ENCODE assay signal across 8 cellular contexts in the genomic region with DNA sequence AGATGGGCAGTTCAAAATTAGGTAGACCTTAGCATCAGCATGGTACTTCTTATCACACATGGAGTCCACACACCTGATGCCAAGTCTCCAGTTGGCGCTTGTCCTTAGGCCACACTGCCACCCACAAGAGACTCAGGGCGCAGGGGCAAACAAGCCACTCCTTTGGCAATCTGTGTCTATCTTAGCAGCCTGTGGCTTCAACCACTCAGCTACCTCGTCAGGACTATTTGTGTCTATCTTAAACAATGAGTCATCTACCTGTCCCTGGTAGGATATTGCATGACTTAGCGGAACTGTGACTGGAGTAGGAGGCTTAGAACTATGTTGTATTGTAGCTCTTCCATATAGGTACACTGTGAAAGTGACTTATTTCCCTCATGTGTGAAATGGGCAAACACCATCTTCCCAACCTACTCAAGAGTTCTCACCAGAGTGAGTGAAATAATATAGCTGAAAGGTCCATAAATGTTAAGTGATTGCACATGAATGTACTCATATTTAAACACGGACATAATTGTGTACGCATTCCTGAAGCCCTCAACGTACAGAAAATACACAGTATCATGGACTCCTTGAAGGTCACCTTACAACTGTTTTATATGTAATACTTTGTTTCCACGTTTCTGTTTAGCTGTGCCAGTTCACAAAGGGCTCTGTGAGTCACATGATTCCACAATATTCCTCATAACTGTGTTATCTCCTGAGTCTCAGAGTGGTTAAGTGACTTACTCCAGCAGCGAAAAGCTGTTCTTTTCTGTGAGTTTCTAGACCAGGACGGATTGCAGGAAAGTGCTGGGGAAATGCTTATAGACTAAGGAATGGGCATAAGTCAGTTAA. TPM values are rescaled to one million over a fixed set of nuclear protein-coding genes. Genes with fewer than 3 reads are reported as not detected.
DNase-seq lines count a peak whose midpoint lies in the region; ATAC-seq and TF ChIP-seq lines count a peak whose summit lies in the region.

No MANE protein-coding gene starts in this region.

- H3K9me3 Mint-ChIP-seq in activated T-helper 17 cell treated with anti-CD3 and anti-CD28 coated beads, Interleukin-2, amount 50 U/mL, for 72 hours, result no peaks in the 10 kb centered on the region

- TF ChIP-seq CTCF in BJ (IDR thresholded peaks at IDR 0.05; ENCODE audit: insufficient read depth, low read depth, low read length), result no peak
- no peak for TF ChIP-seq CTCF in hepatocyte (IDR thresholded peaks at IDR 0.05; ENCODE audit: poor library complexity)

- ATAC-seq in activated T-helper 17 cell treated with anti-CD3 and anti-CD28 coated beads, Interleukin-2, amount 50 U/mL, for 72 hours (replicated peaks), result peak; percentile 80
- ATAC-seq in GM19035 (IDR thresholded peaks at IDR 0.05; ENCODE audit: unreplicated experiment), result no peak

- peaks cover 19% of the 10 kb centered on the region for H3K4me1 Mint-ChIP-seq in activated T-helper 17 cell treated with anti-CD3 and anti-CD28 coated beads, Interleukin-2, amount 50 U/mL, for 72 hours

- H3K27ac Mint-ChIP-seq in activated T-helper 17 cell treated with anti-CD3 and anti-CD28 coated beads, Interleukin-2, amount 50 U/mL, for 72 hours, result peak overlapping the region; percentile 94

- H2AFZ ChIP-seq in hepatocyte, result peak overlapping the region; percentile 98

- H3K27me3 Mint-ChIP-seq in activated T-helper 17 cell treated with anti-CD3 and anti-CD28 coated beads, Interleukin-2, amount 50 U/mL, for 72 hours, result no peaks in the 10 kb centered on the region

- H3K27me3 ChIP-seq in BJ (ENCODE audit: control insufficient read depth, insufficient read depth, low read length) (no peaks in the 10 kb centered on the region), hepatocyte (no peaks in the 10 kb centered on the region), skeletal muscle tissue (ENCODE audit: control insufficient read depth in 3 of 3, insufficient read depth in 3 of 3, low read length in 3 of 3) (no peaks in the 10 kb centered on the region)

- H3K9ac ChIP-seq in skeletal muscle tissue (ENCODE audit: low read depth in 1 of 3, low read length in 3 of 3), result peak overlapping the region; percentile 84 to 92 (median 91)

- H3K9me3 ChIP-seq in hepatocyte (ENCODE audit: low read depth) (no peaks in the 10 kb centered on the region), skeletal muscle tissue (ENCODE audit: control insufficient read depth in 3 of 3, low read length in 3 of 3) (no peaks in the 10 kb centered on the region)

- H3K27ac ChIP-seq in hepatocyte, result peak overlapping the region; percentile 98
- H3K27ac ChIP-seq in skeletal muscle tissue (ENCODE audit: low read depth, low read length), result peak overlapping the region; percentile 85

- WGBS in hepatocyte (ENCODE audit: low lambda C conversion rate, missing lambda C conversion rate), result 35% methylated on average over 10 of the region's 10 CpGs

- DNase-seq in BJ (ENCODE audit: low read depth) (no peak), HuH-7 (ENCODE audit: low spot score) (peak; percentile 53), hepatocyte (ENCODE audit: low spot score) (peak; percentile 67), NCI-H82 (lab: John Stamatoyannopoulos, UW) (no peak), globus pallidus (ENCODE audit: low spot score) (no peak)

- H3K4me1 ChIP-seq in hepatocyte (ENCODE audit: insufficient read depth), result peaks cover 8% of the 10 kb centered on the region
- peaks cover 12 to 19% (median 17%) of the 10 kb centered on the region in 3 donors for H3K4me1 ChIP-seq in skeletal muscle tissue (ENCODE audit: control insufficient read depth in 3 of 3, insufficient read depth in 3 of 3, low read length in 3 of 3)

- peak overlapping the region; percentile 96 for H3K4me3 Mint-ChIP-seq in activated T-helper 17 cell treated with anti-CD3 and anti-CD28 coated beads, Interleukin-2, amount 50 U/mL, for 72 hours

- H3K9me2 ChIP-seq in hepatocyte (replicated peaks; ENCODE audit: insufficient read depth), result no peaks in the 10 kb centered on the region

- CTCF ChIA-PET in BJ (lab: Yijun Ruan, JAX), result interaction anchor here (1.1 to 1.5 kb wide), 3 partner anchors 18 to 85 kb away, joined by 3 to 4 read pairs (median 4); no protein-coding TSS in a partner anchor

- H3K79me2 ChIP-seq in hepatocyte, result peaks cover 63% of the 10 kb centered on the region

- POLR2A ChIA-PET in BJ (lab: Charles Lee), result interaction anchor here (0.6 kb wide), 1 partner anchor 1029 kb away, joined by 3 read pairs; a partner anchor contains a TSS

- H3K4me3 ChIP-seq in BJ (ENCODE audit: low read depth, low read length), result peak overlapping the region; percentile 63
- peak overlapping the region; percentile 89 for H3K4me3 ChIP-seq in hepatocyte
- H3K4me3 ChIP-seq in skeletal muscle tissue (ENCODE audit: low read length in 3 of 3), result peak overlapping the region; percentile 83 to 97 (median 96)

- H3K36me3 Mint-ChIP-seq in activated T-helper 17 cell treated with anti-CD3 and anti-CD28 coated beads, Interleukin-2, amount 50 U/mL, for 72 hours (ENCODE audit: low read depth), result peaks cover 57% of the 10 kb centered on the region

- H3K4me2 ChIP-seq in hepatocyte, result peak overlapping the region; percentile 88

- H4K20me1 ChIP-seq in hepatocyte (ENCODE audit: insufficient read depth, poor library complexity, severe bottlenecking), result peaks cover 26% of the 10 kb centered on the region

- H3K36me3 ChIP-seq in BJ (ENCODE audit: control insufficient read depth, insufficient read depth, low read length) (peaks cover 7% of the 10 kb centered on the region), hepatocyte (replicated peaks; ENCODE audit: insufficient read depth, low read depth) (peaks cover 9% of the 10 kb centered on the region), skeletal muscle tissue (ENCODE audit: control insufficient read depth in 3 of 3, insufficient read depth in 3 of 3, low read length in 3 of 3) (peaks cover 30 to 34% (median 33%) of the 10 kb centered on the region in 3 donors)

RNA-seq across cellular contexts. Expression of a gene that starts 1.6 kb away (rescaled TPM):
- polyA plus RNA-seq in BJ (2011; rRNA removed) (47.3 TPM in 2 replicates), hepatocyte (50.3 and 57.0 TPM in 2 replicates)
- 34.9 and 48.7 TPM in 2 replicates for polyA minus RNA-seq in BJ (2011; rRNA and poly(A)+ RNA removed)
- total RNA-seq in activated T-helper 17 cell treated with anti-CD3 and anti-CD28 coated beads, Interleukin-2, amount 50 U/mL, for 72 hours, result 10 to 100 TPM; 34.4 to 51.2 TPM
- total RNA-seq in hepatocyte (60.8 and 62.7 TPM in 2 replicates), skeletal muscle tissue (62.1 TPM)

Comparison
In these comparisons a context has a peak if more than half of its experiments do, and no peak if none do; other contexts are left out.
1. DNase-seq: peak in HuH-7 (single experiment) and hepatocyte (single experiment); none in BJ (single experiment), NCI-H82 (single experiment) and globus pallidus (single experiment).
2. Peak in every context shown above with its lines, with median percentiles within 50 percentile points of each other: H3K4me3 ChIP-seq.